ENCODE assay signal across 1 cellular context in genomic region chr16:11201498-11202259, GRCh38.
A peak's percentile ranks its signal among the peaks of the same experiment; 100 is the strongest.
TF ChIP-seq lines count a peak whose summit lies in the region.

No MANE protein-coding gene starts in this region.

TF ChIP-seq in K562, 482 proteins besides CTCF, POLR2A, EP300 and RAD21 (continued from another document and continues in another):
- TF ChIP-seq ZNF609 (CRISPR knock-in tag; IDR thresholded peaks at IDR 0.05; ENCODE audit: borderline replicate concordance), result no peak
- TF ChIP-seq PKNOX1 (IDR thresholded peaks at IDR 0.05), result peak; percentile 91
- 0 out of 2 replicates have a peak, but pooled peaks have one; percentile 29 for TF ChIP-seq ZBTB17 (CRISPR knock-in tag; IDR thresholded peaks at IDR 0.05)
- TF ChIP-seq GTF2E2 (tag; IDR thresholded peaks at IDR 0.05), result no peak
- TF ChIP-seq NR1H2 (CRISPR knock-in tag; IDR thresholded peaks at IDR 0.05), result no peak
- TF ChIP-seq ZNF740 (CRISPR knock-in tag; IDR thresholded peaks at IDR 0.05), result peak; percentile 54; the same call in 1 of the 2 replicates
- no peak for TF ChIP-seq ZNF740 (tag; IDR thresholded peaks at IDR 0.05)
- TF ChIP-seq ZNF143 (CRISPR knock-in tag; IDR thresholded peaks at IDR 0.05), result no peak
- no peak for TF ChIP-seq HSF4 (CRISPR knock-in tag; IDR thresholded peaks at IDR 0.05; ENCODE audit: borderline replicate concordance)
- peak; percentile 82 for TF ChIP-seq MYNN (IDR thresholded peaks at IDR 0.05)
- TF ChIP-seq MYNN (CRISPR knock-in tag; IDR thresholded peaks at IDR 0.05), result no peak
- TF ChIP-seq TRIM25 (IDR thresholded peaks at IDR 0.05; ENCODE audit: borderline replicate concordance), result no peak
- TF ChIP-seq SMAD2 (IDR thresholded peaks at IDR 0.05; ENCODE audit: low read depth, low read length), result no peak
- no peak for TF ChIP-seq ZNF780A (CRISPR knock-in tag; IDR thresholded peaks at IDR 0.05)
- no peak for TF ChIP-seq POU5F1 (IDR thresholded peaks at IDR 0.05; ENCODE audit: borderline replicate concordance, low read depth, low read length, partially characterized antibody)
- peak; percentile 87 for TF ChIP-seq JUND (IDR thresholded peaks at IDR 0.05; ENCODE audit: borderline replicate concordance, low read depth, low read length)
- peak; percentile 91 for TF ChIP-seq JUND (tag; IDR thresholded peaks at IDR 0.05; ENCODE audit: borderline replicate concordance, low read depth, low read length)
- TF ChIP-seq ZNF518B (CRISPR knock-in tag; IDR thresholded peaks at IDR 0.05), result no peak
- TF ChIP-seq XRCC3 (IDR thresholded peaks at IDR 0.05), result no peak
- no peak for TF ChIP-seq NFYB (IDR thresholded peaks at IDR 0.05; ENCODE audit: extremely low read depth, insufficient read length)
- TF ChIP-seq BRF1 (IDR thresholded peaks at IDR 0.05; ENCODE audit: borderline replicate concordance, extremely low read depth, insufficient read length), result no peak
- no peak for TF ChIP-seq MTA2 (IDR thresholded peaks at IDR 0.05; ENCODE audit: low read depth)
- TF ChIP-seq THRB (CRISPR knock-in tag; conservative IDR thresholded peaks at IDR 0.05), result no peak
- no peak for TF ChIP-seq TCF15 (CRISPR knock-in tag; IDR thresholded peaks at IDR 0.05)
- peak in 1 of 2 experiments; percentile 37 for TF ChIP-seq E2F6 (IDR thresholded peaks at IDR 0.05; ENCODE audit: borderline replicate concordance in 1 of 2, extremely low read depth in 1 of 2, insufficient read depth in 1 of 2, insufficient read length in 1 of 2, low read depth in 1 of 2, low read length in 1 of 2, poor library complexity in 1 of 2, severe bottlenecking in 1 of 2)
- TF ChIP-seq DIDO1 (tag; IDR thresholded peaks at IDR 0.05; ENCODE audit: low read depth), result no peak
- TF ChIP-seq SMAD1 (IDR thresholded peaks at IDR 0.05; ENCODE audit: low read depth, low read length, partially characterized antibody), result no peak
- no peak for TF ChIP-seq TEAD1 (CRISPR knock-in tag; IDR thresholded peaks at IDR 0.05)
- TF ChIP-seq ZKSCAN1 (IDR thresholded peaks at IDR 0.05; ENCODE audit: low read depth, low read length), result no peak; the same call in 1 of the 2 replicates
- TF ChIP-seq PTRF (tag; IDR thresholded peaks at IDR 0.05), result no peak
- no peak for TF ChIP-seq ZNF232 (CRISPR knock-in tag; IDR thresholded peaks at IDR 0.05)
- TF ChIP-seq ZBTB40 (IDR thresholded peaks at IDR 0.05), result no peak; the same call in 1 of the 2 replicates
- no peak for TF ChIP-seq ZBTB40 (CRISPR knock-in tag; IDR thresholded peaks at IDR 0.05)
- no peak for TF ChIP-seq FOXA3 (CRISPR knock-in tag; conservative IDR thresholded peaks at IDR 0.05 in 1 of 2, IDR thresholded peaks at IDR 0.05 in 1 of 2)
